9 cellular contexts compared by ENCODE assay signal in genomic region chr3:156680243-156680930, GRCh38. TPM values are rescaled to one million over a fixed set of nuclear protein-coding genes. Genes with fewer than 3 reads are reported as not detected.
DNase-seq lines count a peak whose midpoint lies in the region; ATAC-seq and TF ChIP-seq lines count a peak whose summit lies in the region.
"Had no signal": no experiment of that assay in that cellular context is flagged by ENCODE, and none has a peak within 500 bp of the region (broad histone marks: within the 10 kb centered on the region; RNA-seq: fewer than 3 reads in every experiment).

No MANE protein-coding gene starts in this region.

- peaks cover 70% of the 10 kb centered on the region for H3K36me3 Mint-ChIP-seq in activated naive CD4-positive, alpha-beta T cell treated with anti-CD3 and anti-CD28 coated beads, Interleukin-2, amount 10 ng/mL, durations not matched to agents 7 days and 5 days
- peaks cover 20% of the 10 kb centered on the region for H3K36me3 Mint-ChIP-seq in WTC11

- H2AFZ ChIP-seq in hepatocyte, result no peak overlapping the region

- H3K27me3 ChIP-seq in hepatocyte, result no peaks in the 10 kb centered on the region
- no peaks in the 10 kb centered on the region for H3K27me3 ChIP-seq in upper lobe of right lung

- intact Hi-C loops in upper lobe of right lung (cut with DNase I), result no loop called here

- 90% methylated on average over 2 of the region's 2 CpGs for whole genome bisulfite sequencing in hepatocyte (ENCODE audit: low lambda C conversion rate, missing lambda C conversion rate)

- peaks cover 87% of the 10 kb centered on the region for H4K20me1 ChIP-seq in hepatocyte (ENCODE audit: insufficient read depth, poor library complexity, severe bottlenecking)

- peak overlapping the region; percentile 77 for H3K27ac ChIP-seq in hepatocyte
- peak overlapping the region; percentile 58 for H3K27ac ChIP-seq in upper lobe of right lung

- POLR2A ChIA-PET in WTC11 (lab: Charles Lee), result interaction anchor here (0.5 to 1.3 kb wide), 2 partner anchors 70 to 459 kb away, joined by 3 read pairs; no protein-coding TSS in a partner anchor

- H3K27me3 Mint-ChIP-seq in activated naive CD4-positive, alpha-beta T cell treated with anti-CD3 and anti-CD28 coated beads, Interleukin-2, amount 10 ng/mL, durations not matched to agents 7 days and 5 days, result no peaks in the 10 kb centered on the region
- no peaks in the 10 kb centered on the region for H3K27me3 Mint-ChIP-seq in WTC11 (ENCODE audit: low read depth)

- no peak for DNase-seq in activated naive CD4-positive, alpha-beta T cell treated with anti-CD3 and anti-CD28 coated beads, Interleukin-2, amount 10 ng/mL, durations not matched to agents 7 days and 5 days
- no peak for DNase-seq in activated naive CD4-positive, alpha-beta T cell treated with Interleukin-2 at 50 U/mL for 16 hours
- DNase-seq in WTC11 (ENCODE audit: low spot score) (no peak), hepatocyte (ENCODE audit: low spot score) (no peak), upper lobe of right lung (no peak), SK-N-DZ (ENCODE audit: low spot score) (no peak)
- DNase-seq: stimulated activated CD4-positive, alpha-beta T cell treated with anti-CD3 and anti-CD28 coated beads, Interleukin-2, amount 100 ng/mL, for 48 hours had no signal

- no peak overlapping the region for H3K27ac Mint-ChIP-seq in activated naive CD4-positive, alpha-beta T cell treated with anti-CD3 and anti-CD28 coated beads, Interleukin-2, amount 10 ng/mL, durations not matched to agents 7 days and 5 days
- H3K27ac Mint-ChIP-seq in WTC11, result peak overlapping the region; percentile 69

- no peak for ATAC-seq in WTC11
- ATAC-seq in upper lobe of right lung, result no peak
- no peak for ATAC-seq in GM21526 (IDR thresholded peaks at IDR 0.05; ENCODE audit: low FRiP score, unreplicated experiment)
- no peak for ATAC-seq in GM21529 (IDR thresholded peaks at IDR 0.05; ENCODE audit: unreplicated experiment)

- TF ChIP-seq CTCF in WTC11 (IDR thresholded peaks at IDR 0.05), result no peak
- TF ChIP-seq CTCF in hepatocyte (IDR thresholded peaks at IDR 0.05; ENCODE audit: poor library complexity), result no peak
- no peak for TF ChIP-seq CTCF in upper lobe of right lung (IDR thresholded peaks at IDR 0.05)

- peak overlapping the region; percentile 72 for H3K4me2 ChIP-seq in hepatocyte

- H3K9me3 Mint-ChIP-seq in activated naive CD4-positive, alpha-beta T cell treated with anti-CD3 and anti-CD28 coated beads, Interleukin-2, amount 10 ng/mL, durations not matched to agents 7 days and 5 days, result no peaks in the 10 kb centered on the region
- no peaks in the 10 kb centered on the region for H3K9me3 Mint-ChIP-seq in WTC11

- H3K4me1 Mint-ChIP-seq in activated naive CD4-positive, alpha-beta T cell treated with anti-CD3 and anti-CD28 coated beads, Interleukin-2, amount 10 ng/mL, durations not matched to agents 7 days and 5 days, result peaks cover 82% of the 10 kb centered on the region
- H3K4me1 Mint-ChIP-seq in WTC11, result peaks cover 38% of the 10 kb centered on the region

- CTCF ChIA-PET in activated naive CD4-positive, alpha-beta T cell treated with anti-CD3 and anti-CD28 coated beads, Interleukin-2, amount 10 ng/mL, durations not matched to agents 7 days and 5 days (lab: Charles Lee), result interaction anchor here (1.3 to 2.6 kb wide), 2 partner anchors 126 to 402 kb away, joined by 4 to 8 read pairs; partner anchors contain the start of gene SSR3
- CTCF ChIA-PET in WTC11 (lab: Charles Lee), result no interaction called here

- no peaks in the 10 kb centered on the region for H3K9me2 ChIP-seq in hepatocyte (replicated peaks; ENCODE audit: insufficient read depth)

- H3K9me3 ChIP-seq in hepatocyte (ENCODE audit: low read depth), result no peaks in the 10 kb centered on the region
- no peaks in the 10 kb centered on the region for H3K9me3 ChIP-seq in upper lobe of right lung

- H3K4me1 ChIP-seq in hepatocyte (ENCODE audit: insufficient read depth) (peaks cover 17% of the 10 kb centered on the region), upper lobe of right lung (peaks cover 89% of the 10 kb centered on the region)

- H3K4me3 Mint-ChIP-seq in activated naive CD4-positive, alpha-beta T cell treated with anti-CD3 and anti-CD28 coated beads, Interleukin-2, amount 10 ng/mL, durations not matched to agents 7 days and 5 days, result peak overlapping the region; percentile 24
- H3K4me3 Mint-ChIP-seq in WTC11, result no peak overlapping the region

- no peak overlapping the region for H3K4me3 ChIP-seq in hepatocyte
- H3K4me3 ChIP-seq in upper lobe of right lung, result peak overlapping the region; percentile 6

- H3K79me2 ChIP-seq in hepatocyte, result peaks cover 96% of the 10 kb centered on the region

- H3K36me3 ChIP-seq in hepatocyte (replicated peaks; ENCODE audit: insufficient read depth, low read depth), result no peaks in the 10 kb centered on the region
- H3K36me3 ChIP-seq in upper lobe of right lung, result peaks cover 23% of the 10 kb centered on the region

TF ChIP-seq in WTC11, 78 proteins besides CTCF, POLR2A, EP300 and RAD21:
- TF ChIP-seq, protein P1, sequence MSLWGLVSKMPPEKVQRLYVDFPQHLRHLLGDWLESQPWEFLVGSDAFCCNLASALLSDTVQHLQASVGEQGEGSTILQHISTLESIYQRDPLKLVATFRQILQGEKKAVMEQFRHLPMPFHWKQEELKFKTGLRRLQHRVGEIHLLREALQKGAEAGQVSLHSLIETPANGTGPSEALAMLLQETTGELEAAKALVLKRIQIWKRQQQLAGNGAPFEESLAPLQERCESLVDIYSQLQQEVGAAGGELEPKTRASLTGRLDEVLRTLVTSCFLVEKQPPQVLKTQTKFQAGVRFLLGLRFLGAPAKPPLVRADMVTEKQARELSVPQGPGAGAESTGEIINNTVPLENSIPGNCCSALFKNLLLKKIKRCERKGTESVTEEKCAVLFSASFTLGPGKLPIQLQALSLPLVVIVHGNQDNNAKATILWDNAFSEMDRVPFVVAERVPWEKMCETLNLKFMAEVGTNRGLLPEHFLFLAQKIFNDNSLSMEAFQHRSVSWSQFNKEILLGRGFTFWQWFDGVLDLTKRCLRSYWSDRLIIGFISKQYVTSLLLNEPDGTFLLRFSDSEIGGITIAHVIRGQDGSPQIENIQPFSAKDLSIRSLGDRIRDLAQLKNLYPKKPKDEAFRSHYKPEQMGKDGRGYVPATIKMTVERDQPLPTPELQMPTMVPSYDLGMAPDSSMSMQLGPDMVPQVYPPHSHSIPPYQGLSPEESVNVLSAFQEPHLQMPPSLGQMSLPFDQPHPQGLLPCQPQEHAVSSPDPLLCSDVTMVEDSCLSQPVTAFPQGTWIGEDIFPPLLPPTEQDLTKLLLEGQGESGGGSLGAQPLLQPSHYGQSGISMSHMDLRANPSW (CRISPR knock-in tag; conservative IDR thresholded peaks at IDR 0.05; ENCODE audit: low read depth), result no peak
- no peak for TF ChIP-seq ZBTB21 (CRISPR knock-in tag; IDR thresholded peaks at IDR 0.05; ENCODE audit: borderline replicate concordance)
- no peak for TF ChIP-seq USF1 (CRISPR knock-in tag; IDR thresholded peaks at IDR 0.05)
- no peak for TF ChIP-seq ESRRA (CRISPR knock-in tag; IDR thresholded peaks at IDR 0.05; ENCODE audit: borderline replicate concordance)
- no peak for TF ChIP-seq SMAD4 (CRISPR knock-in tag; IDR thresholded peaks at IDR 0.05)
- TF ChIP-seq, protein P2, sequence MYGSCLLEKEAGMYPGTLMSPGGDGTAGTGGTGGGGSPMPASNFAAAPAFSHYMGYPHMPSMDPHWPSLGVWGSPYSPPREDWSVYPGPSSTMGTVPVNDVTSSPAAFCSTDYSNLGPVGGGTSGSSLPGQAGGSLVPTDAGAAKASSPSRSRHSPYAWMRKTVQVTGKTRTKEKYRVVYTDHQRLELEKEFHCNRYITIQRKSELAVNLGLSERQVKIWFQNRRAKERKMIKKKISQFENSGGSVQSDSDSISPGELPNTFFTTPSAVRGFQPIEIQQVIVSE (CRISPR knock-in tag; IDR thresholded peaks at IDR 0.05; ENCODE audit: borderline replicate concordance), result no peak
- TF ChIP-seq NFATC4 (CRISPR knock-in tag; IDR thresholded peaks at IDR 0.05), result no peak
- TF ChIP-seq NR2C2 (CRISPR knock-in tag; IDR thresholded peaks at IDR 0.05), result no peak
- TF ChIP-seq ZNF416 (CRISPR knock-in tag; IDR thresholded peaks at IDR 0.05), result no peak
- no peak for TF ChIP-seq SOX15 (CRISPR knock-in tag; IDR thresholded peaks at IDR 0.05)
- no peak for TF ChIP-seq ETV6 (CRISPR knock-in tag; IDR thresholded peaks at IDR 0.05)
- TF ChIP-seq KAT7 (CRISPR knock-in tag; IDR thresholded peaks at IDR 0.05; ENCODE audit: borderline replicate concordance), result no peak
- TF ChIP-seq ZNF423 (CRISPR knock-in tag; IDR thresholded peaks at IDR 0.05), result no peak
- TF ChIP-seq JAZF1 (CRISPR knock-in tag; IDR thresholded peaks at IDR 0.05), result no peak
- TF ChIP-seq FOXK1 (CRISPR knock-in tag; IDR thresholded peaks at IDR 0.05), result no peak
- no peak for TF ChIP-seq CREM (CRISPR knock-in tag; IDR thresholded peaks at IDR 0.05)

RNA-seq across cellular contexts. Expression of gene TIPARP, which starts 6.0 kb away (rescaled TPM):
- 5.0 to 5.6 TPM (median 5.1 TPM) in 3 replicates for total RNA-seq in WTC11 (2021)
- total RNA-seq in hepatocyte, result 111 and 112 TPM in 2 replicates
- 19.9 and 22.7 TPM in 2 replicates for polyA plus RNA-seq in hepatocyte
- 56.9 TPM for total RNA-seq in upper lobe of right lung
- 5.9 and 6.3 TPM in 2 replicates for polyA plus RNA-seq in SK-N-DZ (2014; cell fraction: cytosol; rRNA removed)
- 2.7 and 3.4 TPM in 2 replicates for polyA plus RNA-seq in SK-N-DZ (2014; cell fraction: nucleus; rRNA removed)
